13 cellular contexts compared by ENCODE assay signal in the genomic region with DNA sequence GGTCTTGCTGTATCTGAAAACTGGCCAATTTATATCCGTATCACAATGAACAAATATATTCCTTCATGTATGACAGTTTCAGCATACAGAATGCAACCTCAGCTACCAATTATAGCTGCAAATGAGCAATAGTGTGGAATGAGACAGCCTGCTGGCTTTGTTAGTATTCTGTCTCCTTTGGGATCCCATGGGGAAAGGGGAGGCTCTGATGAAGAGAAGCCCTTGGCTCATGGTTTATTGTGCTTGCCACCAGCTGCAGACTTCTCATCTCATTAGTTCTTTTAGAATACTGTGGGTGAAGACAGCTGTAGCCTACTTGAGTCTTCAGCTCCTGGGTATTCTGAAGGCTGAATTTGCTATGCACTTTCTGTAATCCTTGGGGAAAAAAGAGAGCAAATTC. TPM values are rescaled to one million over a fixed set of nuclear protein-coding genes. Genes with fewer than 3 reads are reported as not detected.
DNase-seq lines count a peak whose midpoint lies in the region; TF ChIP-seq lines count a peak whose summit lies in the region.
"Had no signal": no experiment of that assay in that cellular context is flagged by ENCODE, and none has a peak within 500 bp of the region (broad histone marks: within the 10 kb centered on the region; RNA-seq: fewer than 3 reads in every experiment).

No MANE protein-coding gene starts in this region.

- no peak overlapping the region for H3K4me3 ChIP-seq in stomach
- no peak overlapping the region for H3K4me3 ChIP-seq in foreskin fibroblast (ENCODE audit: low read depth in 1 of 2, low read length in 2 of 2)
- H3K4me3 ChIP-seq: prostate gland, upper lobe of right lung had no signal

- DNase-seq in NCI-H1417 (lab: John Stamatoyannopoulos, UW), result peak; percentile 13 to 75 (median 71)
- DNase-seq in NCI-H1417 treated with DMSO at 0.1 percent for 48 hours (lab: John Stamatoyannopoulos, UW), result no peak
- peak; percentile 97 for DNase-seq in NCI-H446 treated with DMSO at 0.1 percent for 48 hours (lab: John Stamatoyannopoulos, UW)
- peak; percentile 88 for DNase-seq in fibroblast of peridontal ligament (ENCODE audit: extremely low read depth)
- DNase-seq in stomach, result no peak
- DNase-seq in foreskin fibroblast, result no peak
- DNase-seq in activated naive CD4-positive, alpha-beta T cell treated with anti-CD3 and anti-CD28 coated beads, Interleukin-2, amount 50 U/mL, for 16 hours, result no peak
- no peak for DNase-seq in EL
- DNase-seq: foreskin keratinocyte, NCI-H748 treated with DMSO at 0.1 percent for 48 hours, SW 1271, upper lobe of right lung had no signal

- peaks cover 2 to 26% (median 20%) of the 10 kb centered on the region in 4 donors for H3K36me3 ChIP-seq in stomach
- H3K36me3 ChIP-seq: prostate gland had no signal

- H3K27ac ChIP-seq in stomach, result peak overlapping the region in 3 of 5 donors; percentile 36 to 83 (median 41)
- H3K27ac ChIP-seq: foreskin keratinocyte, prostate gland, upper lobe of right lung had no signal

- WGBS in stomach, 5 donors, result 19 to 44% (median 27%) methylated on average over 1 of the region's 1 CpG

- H3K27me3 ChIP-seq in stomach, result no peaks in the 10 kb centered on the region
- H3K27me3 ChIP-seq: foreskin keratinocyte, upper lobe of right lung had no signal

- TF ChIP-seq CTCF in stomach (IDR thresholded peaks at IDR 0.05) (no peak), foreskin fibroblast (IDR thresholded peaks at IDR 0.05; ENCODE audit: low read depth, low read length) (no peak)

- H3K4me1 ChIP-seq in stomach, result peaks cover 18 to 92% (median 65%) of the 10 kb centered on the region in 4 donors
- H3K4me1 ChIP-seq: foreskin keratinocyte, prostate gland had no signal

- intact Hi-C loops in stomach (cut with DNase I; ENCODE audit: low total_unique reads), result no loop called here

- no peak for TF ChIP-seq EP300 in stomach (IDR thresholded peaks at IDR 0.05)

- H3K9me3 ChIP-seq in stomach, result no peaks in the 10 kb centered on the region
- H3K9me3 ChIP-seq: prostate gland, upper lobe of right lung had no signal

- no peak for TF ChIP-seq POLR2A in stomach (IDR thresholded peaks at IDR 0.05)

RNA-seq across cellular contexts. Expression of a gene that starts 42.4 kb away (rescaled TPM):
- 10 to 100 TPM in 4 of 5 donors, 1 to 10 TPM in 1; 6.7 to 91.6 (median 30.3) TPM for total RNA-seq in stomach
- 10 to 100 TPM; 24.0 to 39.4 (median 28.1) TPM for polyA plus RNA-seq in stomach

Comparison
In these comparisons a context has a peak if more than half of its experiments do, and no peak if none do; other contexts are left out.
1. DNase-seq: peak in NCI-H1417 (3 of 3), NCI-H446 treated with DMSO at 0.1 percent for 48 hours (single experiment) and fibroblast of peridontal ligament (single experiment); none in NCI-H1417 treated with DMSO at 0.1 percent for 48 hours (single experiment), stomach (single experiment), foreskin fibroblast (0 of 2), activated naive CD4-positive, alpha-beta T cell treated with anti-CD3 and anti-CD28 coated beads, Interleukin-2, amount 50 U/mL, for 16 hours (single experiment) and EL (single experiment).